8 cellular contexts compared by ENCODE assay signal in the genomic region with DNA sequence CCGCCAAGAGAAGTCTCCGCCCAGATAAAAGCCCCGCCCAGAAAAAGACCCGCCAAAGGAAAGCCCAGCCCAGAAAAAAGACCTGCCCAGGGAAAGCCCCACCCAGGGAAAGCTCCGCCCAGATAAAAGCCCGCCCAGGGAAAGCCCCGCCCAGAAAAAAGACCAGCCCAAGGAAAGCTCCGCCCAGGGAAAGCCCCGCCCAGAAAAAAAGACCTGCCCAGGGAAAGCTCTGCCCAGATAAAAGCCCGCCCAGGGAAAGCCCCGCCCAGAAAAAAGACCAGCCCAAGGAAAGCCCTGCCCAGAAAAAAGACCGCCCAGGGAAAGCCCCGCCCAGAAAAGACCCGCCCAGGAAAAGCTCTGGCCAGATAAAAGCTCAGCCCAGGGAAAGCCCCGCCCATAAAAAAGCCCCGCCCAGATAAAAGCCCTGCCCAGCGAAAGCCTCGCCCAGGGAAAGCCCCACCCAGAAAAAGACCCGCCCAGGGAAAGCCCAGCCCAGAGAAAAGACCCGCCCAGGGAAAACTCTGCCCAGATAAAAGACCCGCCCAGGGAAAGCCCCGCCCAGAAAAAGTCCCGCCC. TPM values are rescaled to one million over a fixed set of nuclear protein-coding genes. Genes with fewer than 3 reads are reported as not detected.
DNase-seq lines count a peak whose midpoint lies in the region; ATAC-seq, FAIRE-seq and TF ChIP-seq lines count a peak whose summit lies in the region.

No MANE protein-coding gene starts in this region.

- H3K79me2 ChIP-seq in PC-9 (ENCODE audit: low read depth) = no peaks in the 10 kb centered on the region

- no peaks in the 10 kb centered on the region for H3K9me2 ChIP-seq in PC-9 (ENCODE audit: insufficient read depth)

- no peak overlapping the region for H3K4me3 Mint-ChIP-seq in CD4-positive, alpha-beta memory T cell

- H3F3A ChIP-seq in PC-9 (ENCODE audit: insufficient read depth, low read depth) = peaks cover 42% of the 10 kb centered on the region

- H3K4me2 ChIP-seq in PC-9 = no peak overlapping the region

- FAIRE-seq in GM19239 (lab: Jason Lieb, UNC) = no peak

- H3K4me3 ChIP-seq in PC-9 = no peak overlapping the region
- H3K4me3 ChIP-seq in CD4-positive, alpha-beta memory T cell (ENCODE audit: low read length in 2 of 2) = no peak overlapping the region
- no peak overlapping the region for H3K4me3 ChIP-seq in esophagus muscularis mucosa

- TF ChIP-seq CTCF in PC-9 (conservative IDR thresholded peaks at IDR 0.05) = no peak
- no peak for TF ChIP-seq CTCF in esophagus muscularis mucosa (IDR thresholded peaks at IDR 0.05)

- no peak for TF ChIP-seq POLR2A in esophagus muscularis mucosa (IDR thresholded peaks at IDR 0.05; ENCODE audit: low read depth)

- H3K27me3 ChIP-seq in PC-9 (ENCODE audit: insufficient read depth, low read depth) = no peaks in the 10 kb centered on the region
- no peaks in the 10 kb centered on the region for H3K27me3 ChIP-seq in CD4-positive, alpha-beta memory T cell (ENCODE audit: insufficient read depth, low read length)
- H3K27me3 ChIP-seq in esophagus muscularis mucosa = peaks cover 0 to 74% (median 8%) of the 10 kb centered on the region in 4 donors

- WGBS in esophagus muscularis mucosa = 27% methylated on average over 20 of the region's 23 CpGs

- no TSS peak for BruUV-seq in PC-9 (replicated peaks; lab: Mats Ljungman, UMichigan)

- ATAC-seq in HG03280 (IDR thresholded peaks at IDR 0.05; ENCODE audit: unreplicated experiment) = peak; percentile 43

- no peaks in the 10 kb centered on the region for H3K36me3 Mint-ChIP-seq in CD4-positive, alpha-beta memory T cell

- H3K36me3 ChIP-seq in PC-9 (ENCODE audit: low read depth) (no peaks in the 10 kb centered on the region), esophagus muscularis mucosa (no peaks in the 10 kb centered on the region)
- no peaks in the 10 kb centered on the region for H3K36me3 ChIP-seq in CD4-positive, alpha-beta memory T cell (ENCODE audit: insufficient read depth, low read length)

- H3K27ac ChIP-seq in PC-9 = no peak overlapping the region
- H3K27ac ChIP-seq in CD4-positive, alpha-beta memory T cell (ENCODE audit: low read depth, low read length) = no peak overlapping the region
- H3K27ac ChIP-seq in esophagus muscularis mucosa (replicated peaks in 1 of 4) = no peak overlapping the region

- no peak for TF ChIP-seq EP300 in esophagus muscularis mucosa (IDR thresholded peaks at IDR 0.05)

- no peaks in the 10 kb centered on the region for H3K9me3 Mint-ChIP-seq in CD4-positive, alpha-beta memory T cell

- DNase-seq in CMK (ENCODE audit: low read depth) = peak; percentile 83
- peak; percentile 76 for DNase-seq in GM19239 (ENCODE audit: insufficient read length, low spot score)
- DNase-seq in PC-9 = peak; percentile 76 to 85
- DNase-seq in iPS-NIHi7 (ENCODE audit: extremely low spot score) = peak; percentile 71
- DNase-seq in AG08395 (ENCODE audit: low spot score) = no peak
- no peak for DNase-seq in CD4-positive, alpha-beta memory T cell
- no peak for DNase-seq in esophagus muscularis mucosa (ENCODE audit: extremely low spot score)

- POLR2A ChIA-PET in PC-9 (lab: Charles Lee; ENCODE audit: unreplicated experiment) = interaction anchor here (0.6 to 1.5 kb wide), 5 partner anchors 21 to 72 kb away, joined by 4 to 23 read pairs (median 9); no protein-coding TSS in a partner anchor
- POLR2A ChIA-PET in CD4-positive, alpha-beta memory T cell (lab: Charles Lee; ENCODE audit: partially characterized antibody) = no interaction called here

- CTCF ChIA-PET in PC-9 (lab: Charles Lee) = interaction anchor here (0.6 to 1.5 kb wide), 10 partner anchors 8 to 358 kb away, joined by 3 to 11 read pairs (median 6); no protein-coding TSS in a partner anchor
- CTCF ChIA-PET in CD4-positive, alpha-beta memory T cell (lab: Charles Lee; ENCODE audit: partially characterized antibody) = no interaction called here

- intact Hi-C loops in PC-9 (cut with micrococcal nuclease; ENCODE audit: unreplicated experiment) (no loop called here), esophagus muscularis mucosa (cut with DNase I) (no loop called here)
- intact Hi-C loops in CD4-positive, alpha-beta memory T cell (cut with micrococcal nuclease) = no loop called here

- H3K27ac Mint-ChIP-seq in CD4-positive, alpha-beta memory T cell = no peak overlapping the region

- peaks cover 0 to 8% (median 0%) of the 10 kb centered on the region in 4 donors for H3K4me1 Mint-ChIP-seq in CD4-positive, alpha-beta memory T cell

- H4K20me1 ChIP-seq in PC-9 (ENCODE audit: insufficient read depth) = no peaks in the 10 kb centered on the region

- H3K4me1 ChIP-seq in PC-9 (replicated peaks; ENCODE audit: insufficient read depth) (peaks cover 11% of the 10 kb centered on the region), esophagus muscularis mucosa (no peaks in the 10 kb centered on the region)
- no peaks in the 10 kb centered on the region for H3K4me1 ChIP-seq in CD4-positive, alpha-beta memory T cell (ENCODE audit: insufficient read depth, low read length)

- no peak overlapping the region for H2AFZ ChIP-seq in PC-9

- peaks cover 3 to 9% of the 10 kb centered on the region in 2 donors for H3K27me3 Mint-ChIP-seq in CD4-positive, alpha-beta memory T cell

- H3K9me3 ChIP-seq in PC-9 (ENCODE audit: insufficient read depth, low read depth) (no peaks in the 10 kb centered on the region), esophagus muscularis mucosa (no peaks in the 10 kb centered on the region)
- H3K9me3 ChIP-seq in CD4-positive, alpha-beta memory T cell (ENCODE audit: control insufficient read depth in 1 of 2, low read length in 2 of 2) = no peaks in the 10 kb centered on the region

RNA-seq across cellular contexts. Expression of a gene that starts 11.6 kb away (rescaled TPM):
- 0.10 TPM in 1 of 2 replicates, not detected in the other for total RNA-seq in PC-9 (2021)
- total RNA-seq in CD4-positive, alpha-beta memory T cell = not detected
- not detected for polyA plus RNA-seq in CD4-positive, alpha-beta memory T cell
- total RNA-seq in esophagus muscularis mucosa = under 1 TPM in 3 of 4 donors, not detected in 1; 0.11 to 0.50 (median 0.19) TPM

RNA-seq across cellular contexts. Expression of a gene that starts 19.3 kb away (rescaled TPM):
- 2.3 and 2.5 TPM in 2 replicates for total RNA-seq in PC-9 (2021)
- total RNA-seq in CD4-positive, alpha-beta memory T cell = not detected
- not detected for polyA plus RNA-seq in CD4-positive, alpha-beta memory T cell
- total RNA-seq in esophagus muscularis mucosa = not detected

RNA-seq across cellular contexts. Expression of a gene that starts 21.3 kb away (rescaled TPM):
- total RNA-seq in PC-9 (2021) (0.74 and 1.5 TPM in 2 replicates), esophagus muscularis mucosa (not detected)
- total RNA-seq in CD4-positive, alpha-beta memory T cell = not detected
- not detected for polyA plus RNA-seq in CD4-positive, alpha-beta memory T cell

RNA-seq across cellular contexts. Expression of a gene that starts 36.0 kb away (rescaled TPM):
- total RNA-seq in PC-9 (2021) (104 and 126 TPM in 2 replicates), esophagus muscularis mucosa (100 to 1,000 TPM in 2 of 4 donors, 10 to 100 TPM in 2; 90.1 to 121 (median 104) TPM)
- 100 to 1,000 TPM; 357 to 362 TPM for total RNA-seq in CD4-positive, alpha-beta memory T cell
- 100 to 1,000 TPM; 135 to 206 TPM for polyA plus RNA-seq in CD4-positive, alpha-beta memory T cell

RNA-seq across cellular contexts. Expression of a gene that starts 37.8 kb away (rescaled TPM):
- total RNA-seq in PC-9 (2021) (92.1 and 95.4 TPM in 2 replicates), esophagus muscularis mucosa (10 to 100 TPM; 18.7 to 28.7 (median 25.1) TPM)
- total RNA-seq in CD4-positive, alpha-beta memory T cell = 100 to 1,000 TPM; 116 to 125 TPM
- polyA plus RNA-seq in CD4-positive, alpha-beta memory T cell = 1 to 10 TPM; 3.2 to 5.7 TPM

Comparison
In these comparisons a context has a peak if more than half of its experiments do, and no peak if none do; other contexts are left out.
1. DNase-seq: peak in CMK (single experiment), GM19239 (single experiment), PC-9 (2 of 2) and iPS-NIHi7 (single experiment); none in AG08395 (single experiment), CD4-positive, alpha-beta memory T cell (0 of 5) and esophagus muscularis mucosa (single experiment).